ENCODE assay signal across 9 cellular contexts in the genomic region with DNA sequence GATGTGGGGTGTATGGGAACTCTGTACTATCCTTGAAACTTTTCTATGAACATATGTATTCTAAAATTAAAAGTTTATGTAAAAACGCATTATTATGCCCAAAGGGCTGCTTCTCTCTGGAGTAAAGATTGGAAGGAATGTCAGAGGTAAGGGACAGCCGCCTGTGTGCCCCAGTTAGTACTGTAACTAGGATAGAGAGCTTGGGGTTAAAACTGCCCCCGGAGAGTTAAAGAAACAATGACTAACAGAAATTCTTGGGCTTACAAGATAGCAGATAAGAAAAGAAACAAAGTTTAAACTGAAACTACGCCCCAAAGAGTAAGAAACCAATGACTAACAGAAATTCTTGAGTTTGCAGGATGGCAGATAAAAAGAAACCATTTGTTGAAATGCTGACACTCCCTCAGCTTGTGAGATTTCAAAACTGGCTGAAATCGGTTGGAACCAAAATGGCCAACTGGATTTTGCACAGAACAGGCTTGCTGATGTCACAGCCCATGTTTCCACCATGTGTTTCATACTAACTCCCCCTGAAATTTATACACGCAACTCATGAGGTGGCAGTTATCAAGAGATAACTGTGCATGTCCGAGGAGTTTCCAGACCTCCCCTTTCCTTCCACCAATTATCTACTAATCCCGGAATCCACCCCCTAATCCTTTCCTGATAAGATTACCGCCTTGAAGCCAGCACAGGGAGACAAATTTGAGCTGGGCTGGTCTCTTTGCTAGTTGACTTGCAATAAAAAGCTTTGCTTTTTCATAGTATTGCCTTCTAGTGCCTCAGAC. TPM values are rescaled to one million over a fixed set of nuclear protein-coding genes. Genes with fewer than 3 reads are reported as not detected.
DNase-seq lines count a peak whose midpoint lies in the region; ATAC-seq and TF ChIP-seq lines count a peak whose summit lies in the region.
"Had no signal": no experiment of that assay in that cellular context is flagged by ENCODE, and none has a peak within 500 bp of the region (broad histone marks: within the 10 kb centered on the region; RNA-seq: fewer than 3 reads in every experiment).

No MANE protein-coding gene starts in this region.

- peak overlapping the region in 11 of 12 donors; percentile 2 to 77 (median 45) for H3K27ac ChIP-seq in heart left ventricle
- H3K27ac ChIP-seq in spleen, result peak overlapping the region in 7 of 8 donors; percentile 30 to 76 (median 66)

- no peaks in the 10 kb centered on the region for H3K27me3 Mint-ChIP-seq in T-helper 2 cell treated with Interferon-gamma antibody and Interleukin-4, amounts not matched to agents 5 μg/mL and 100 μg/mL, for 36 hours (ENCODE audit: low read depth)
- H3K27me3 Mint-ChIP-seq in glutamatergic neuron (ENCODE audit: unreplicated experiment), result no peaks in the 10 kb centered on the region

- DNase-seq in HFF-Myc (ENCODE audit: extremely low read depth, low read depth) (peak; percentile 87), heart left ventricle (peak in 1 of 5 donors; percentile 33), spleen (no peak), glutamatergic neuron (no peak), Ammon's horn (ENCODE audit: low spot score) (no peak)
- peak; percentile 54 for DNase-seq in T-helper 2 cell treated with Interferon-gamma antibody and Interleukin-4, amounts not matched to agents 5 μg/mL and 100 μg/mL, for 36 hours (ENCODE audit: low spot score)

- intact Hi-C loops in heart left ventricle (cut with DNase I), result loop anchor here in 1 of 10 donors (5.0 kb wide), 1 partner anchor 35 kb away; a partner anchor contains a TSS
- intact Hi-C loops in spleen (cut with DNase I; ENCODE audit: low total_unique reads), result no loop called here

- no peaks in the 10 kb centered on the region for H3K9me3 Mint-ChIP-seq in T-helper 2 cell treated with Interferon-gamma antibody and Interleukin-4, amounts not matched to agents 5 μg/mL and 100 μg/mL, for 36 hours
- peaks cover 2% of the 10 kb centered on the region for H3K9me3 Mint-ChIP-seq in glutamatergic neuron (ENCODE audit: unreplicated experiment)

- peaks cover 17% of the 10 kb centered on the region for H3K4me1 Mint-ChIP-seq in T-helper 2 cell treated with Interferon-gamma antibody and Interleukin-4, amounts not matched to agents 5 μg/mL and 100 μg/mL, for 36 hours (ENCODE audit: low read depth)
- no peaks in the 10 kb centered on the region for H3K4me1 Mint-ChIP-seq in glutamatergic neuron (ENCODE audit: low read depth, unreplicated experiment)

- H3K36me3 Mint-ChIP-seq in T-helper 2 cell treated with Interferon-gamma antibody and Interleukin-4, amounts not matched to agents 5 μg/mL and 100 μg/mL, for 36 hours (ENCODE audit: low read depth), result no peaks in the 10 kb centered on the region
- H3K36me3 Mint-ChIP-seq in glutamatergic neuron (ENCODE audit: unreplicated experiment), result no peaks in the 10 kb centered on the region

- no peak for TF ChIP-seq CTCF in HFF-Myc (IDR thresholded peaks at IDR 0.05; ENCODE audit: low read depth, low read length, missing control alignments)
- no peak for TF ChIP-seq CTCF in heart left ventricle (IDR thresholded peaks at IDR 0.05)
- no peak for TF ChIP-seq CTCF in spleen (IDR thresholded peaks at IDR 0.05 in 8 of 11, conservative IDR thresholded peaks at IDR 0.05 in 3 of 11)
- TF ChIP-seq CTCF in glutamatergic neuron (IDR thresholded peaks at IDR 0.05; ENCODE audit: partially characterized antibody, unreplicated experiment), result no peak

- no peaks in the 10 kb centered on the region for H3K36me3 ChIP-seq in heart left ventricle
- H3K36me3 ChIP-seq in spleen, result no peaks in the 10 kb centered on the region

- H3K4me1 ChIP-seq in heart left ventricle (peaks cover 0 to 13% (median 2%) of the 10 kb centered on the region in 12 donors), spleen (peaks cover 0 to 12% (median 6%) of the 10 kb centered on the region in 6 donors)

- ATAC-seq in heart left ventricle, result peak in 3 of 4 donors; percentile 73 to 90 (median 87)
- ATAC-seq in HG02884 (IDR thresholded peaks at IDR 0.05; ENCODE audit: unreplicated experiment), result no peak
- ATAC-seq in HG02588 (IDR thresholded peaks at IDR 0.05; ENCODE audit: unreplicated experiment), result no peak

- H3K27ac Mint-ChIP-seq in T-helper 2 cell treated with Interferon-gamma antibody and Interleukin-4, amounts not matched to agents 5 μg/mL and 100 μg/mL, for 36 hours, result peak overlapping the region; percentile 85
- no peak overlapping the region for H3K27ac Mint-ChIP-seq in glutamatergic neuron (ENCODE audit: unreplicated experiment)

- WGBS in heart left ventricle, 4 donors, result 23 to 37% (median 31%) methylated on average over 9 of the region's 9 CpGs
- WGBS in spleen, 5 donors, result 49 to 72% (median 62%) methylated on average over 9 of the region's 9 CpGs

- H3K9me3 ChIP-seq in heart left ventricle (no peaks in the 10 kb centered on the region), spleen (no peaks in the 10 kb centered on the region)

- H3K4me3 ChIP-seq in HFF-Myc (replicated peaks; ENCODE audit: low read depth, low read length), result peak overlapping the region; percentile 27
- peak overlapping the region in 8 of 12 donors; percentile 1 to 43 (median 32) for H3K4me3 ChIP-seq in heart left ventricle
- H3K4me3 ChIP-seq in spleen, result peak overlapping the region in 1 of 8 donors; percentile 12

- H3K4me3 Mint-ChIP-seq in T-helper 2 cell treated with Interferon-gamma antibody and Interleukin-4, amounts not matched to agents 5 μg/mL and 100 μg/mL, for 36 hours, result peak overlapping the region; percentile 59
- H3K4me3 Mint-ChIP-seq in glutamatergic neuron (ENCODE audit: unreplicated experiment), result no peak overlapping the region

- TF ChIP-seq POLR2A in heart left ventricle (IDR thresholded peaks at IDR 0.05) (no peak), spleen (IDR thresholded peaks at IDR 0.05) (no peak)

- H3K27me3 ChIP-seq in heart left ventricle (no peaks in the 10 kb centered on the region), spleen (replicated peaks in 1 of 7) (no peaks in the 10 kb centered on the region)

RNA-seq across cellular contexts. Expression of a gene that starts 8.7 kb away (rescaled TPM):
- not detected for total RNA-seq in heart left ventricle
- polyA plus RNA-seq in heart left ventricle, result under 1 TPM in 1 of 2 donors, not detected in 1; 0.03 TPM
- total RNA-seq in spleen, result under 1 TPM in 5 of 7 donors, not detected in 2; 0.37 to 0.93 (median 0.43) TPM
- polyA plus RNA-seq in spleen, result under 1 TPM in 1 of 3 donors, not detected in 2; 0.03 TPM
- not detected for total RNA-seq in glutamatergic neuron (ENCODE audit: unreplicated experiment)
- total RNA-seq: T-helper 1 cell treated with Interleukin-12 subunit alpha and Interleukin-12 subunit beta and Interleukin-4 antibody, amounts not matched to agents 30 ng/mL and 1 ng/mL, for 36 hours had no signal

RNA-seq across cellular contexts. Expression of a gene that starts 36.8 kb away (rescaled TPM):
- 100 to 1,000 TPM; 186 to 289 (median 219) TPM for total RNA-seq in heart left ventricle
- 100 to 1,000 TPM; 107 to 186 TPM for polyA plus RNA-seq in heart left ventricle
- 100 to 1,000 TPM; 141 to 290 (median 205) TPM for total RNA-seq in spleen
- polyA plus RNA-seq in spleen, result 10 to 100 TPM; 53.1 to 92.5 (median 92.5) TPM
- total RNA-seq in glutamatergic neuron (ENCODE audit: unreplicated experiment), result 187 TPM

Comparison
In these comparisons a context has a peak if more than half of its experiments do, and no peak if none do; other contexts are left out.
1. DNase-seq: peak in HFF-Myc (single experiment) and T-helper 2 cell treated with Interferon-gamma antibody and Interleukin-4, amounts not matched to agents 5 μg/mL and 100 μg/mL, for 36 hours (single experiment); none in spleen (single experiment), glutamatergic neuron (single experiment) and Ammon's horn (single experiment).
2. ATAC-seq: peak in heart left ventricle (3 of 4); none in HG02884 (single experiment) and HG02588 (single experiment).